ENCODE assay signal across 13 cellular contexts in genomic region chr7:128201067-128201689, GRCh38. TPM values are rescaled to one million over a fixed set of nuclear protein-coding genes. Genes with fewer than 3 reads are reported as not detected.
DNase-seq lines count a peak whose midpoint lies in the region; ATAC-seq, FAIRE-seq and TF ChIP-seq lines count a peak whose summit lies in the region.
"Had no signal": no experiment of that assay in that cellular context is flagged by ENCODE, and none has a peak within 500 bp of the region (broad histone marks: within the 10 kb centered on the region; RNA-seq: fewer than 3 reads in every experiment).

No MANE protein-coding gene starts in this region.

- no peaks in the 10 kb centered on the region for H3K36me3 Mint-ChIP-seq in activated T-helper 17 cell treated with anti-CD3 and anti-CD28 coated beads, Interleukin-2, amount 50 U/mL, for 72 hours (ENCODE audit: low read depth)
- H3K36me3 Mint-ChIP-seq in stimulated activated naive B cell treated with anti-CD40 and anti-IgM and Interleukin-4, amounts not matched to agents 10 μg/mL and 1 μg/mL and 100 μg/mL, for 72 hours = peaks cover 2 to 4% of the 10 kb centered on the region in 2 donors

- no peaks in the 10 kb centered on the region for H3K9me3 Mint-ChIP-seq in activated T-helper 17 cell treated with anti-CD3 and anti-CD28 coated beads, Interleukin-2, amount 50 U/mL, for 72 hours
- H3K9me3 Mint-ChIP-seq in stimulated activated naive B cell treated with anti-CD40 and anti-IgM and Interleukin-4, amounts not matched to agents 10 μg/mL and 1 μg/mL and 100 μg/mL, for 72 hours = peaks cover 0 to 8% of the 10 kb centered on the region in 2 donors

- intact Hi-C loops in kidney (cut with DNase I) = loop anchor here (10.0 kb wide), 1 partner anchor 66 kb away; no protein-coding TSS in a partner anchor

- peaks cover 9% of the 10 kb centered on the region for H3K4me1 Mint-ChIP-seq in activated T-helper 17 cell treated with anti-CD3 and anti-CD28 coated beads, Interleukin-2, amount 50 U/mL, for 72 hours
- peaks cover 12 to 27% of the 10 kb centered on the region in 2 donors for H3K4me1 Mint-ChIP-seq in stimulated activated naive B cell treated with anti-CD40 and anti-IgM and Interleukin-4, amounts not matched to agents 10 μg/mL and 1 μg/mL and 100 μg/mL, for 72 hours

- H3K36me3 ChIP-seq in kidney (ENCODE audit: control insufficient read depth in 1 of 2, insufficient read depth in 2 of 2, low read length in 2 of 2) = no peaks in the 10 kb centered on the region
- H3K36me3 ChIP-seq: tibial nerve had no signal

- FAIRE-seq in kidney (lab: Jason Lieb, UNC) = no peak

- peaks cover 0 to 2% of the 10 kb centered on the region in 2 donors for H3K4me1 ChIP-seq in kidney (ENCODE audit: control insufficient read depth in 1 of 2, insufficient read depth in 1 of 2, low read depth in 1 of 2, low read length in 2 of 2)

- peak overlapping the region in 1 of 2 donors; percentile 38 for H3K9ac ChIP-seq in kidney (ENCODE audit: low read length in 2 of 2)

- H3K27me3 Mint-ChIP-seq in activated T-helper 17 cell treated with anti-CD3 and anti-CD28 coated beads, Interleukin-2, amount 50 U/mL, for 72 hours = peaks cover 48% of the 10 kb centered on the region
- H3K27me3 Mint-ChIP-seq in stimulated activated naive B cell treated with anti-CD40 and anti-IgM and Interleukin-4, amounts not matched to agents 10 μg/mL and 1 μg/mL and 100 μg/mL, for 72 hours = peaks cover 52 to 71% of the 10 kb centered on the region in 2 donors

- no peak overlapping the region for H3K27ac ChIP-seq in kidney (ENCODE audit: low read depth in 2 of 2, low read length in 2 of 2)
- H3K27ac ChIP-seq: tibial nerve had no signal

- ATAC-seq in activated T-helper 17 cell treated with anti-CD3 and anti-CD28 coated beads, Interleukin-2, amount 50 U/mL, for 72 hours (replicated peaks) = peak; percentile 19
- ATAC-seq in stimulated activated naive B cell treated with anti-CD40 and anti-IgM and Interleukin-4, amounts not matched to agents 10 μg/mL and 1 μg/mL and 100 μg/mL, for 72 hours (replicated peaks) = peak; percentile 33 to 61
- no peak for ATAC-seq in HG03280 (IDR thresholded peaks at IDR 0.05; ENCODE audit: unreplicated experiment)

- H3K4me3 Mint-ChIP-seq in activated T-helper 17 cell treated with anti-CD3 and anti-CD28 coated beads, Interleukin-2, amount 50 U/mL, for 72 hours = peak overlapping the region; percentile 57
- peak overlapping the region; percentile 57 to 61 for H3K4me3 Mint-ChIP-seq in stimulated activated naive B cell treated with anti-CD40 and anti-IgM and Interleukin-4, amounts not matched to agents 10 μg/mL and 1 μg/mL and 100 μg/mL, for 72 hours

- H3K4me3 ChIP-seq in kidney (ENCODE audit: low read length in 2 of 2) = peak overlapping the region; percentile 25 to 59

- no peak overlapping the region for H3K27ac Mint-ChIP-seq in activated T-helper 17 cell treated with anti-CD3 and anti-CD28 coated beads, Interleukin-2, amount 50 U/mL, for 72 hours
- H3K27ac Mint-ChIP-seq in stimulated activated naive B cell treated with anti-CD40 and anti-IgM and Interleukin-4, amounts not matched to agents 10 μg/mL and 1 μg/mL and 100 μg/mL, for 72 hours = no peak overlapping the region

- H3K9me3 ChIP-seq in kidney (ENCODE audit: control insufficient read depth in 1 of 2, low read length in 2 of 2) = no peaks in the 10 kb centered on the region

- DNase-seq in activated CD4-positive, alpha-beta T cell treated with anti-CD3 and anti-CD28 coated beads for 48 hours = peak; percentile 10
- no peak for DNase-seq in activated CD4-positive, alpha-beta T cell treated with anti-CD3 and anti-CD28 coated beads for 4 hours
- DNase-seq in kidney = no peak
- DNase-seq in stimulated activated naive B cell treated with anti-CD40 and anti-IgM and Interleukin-4, amounts not matched to agents 10 μg/mL and 1 μg/mL and 100 μg/mL, for 72 hours = no peak
- no peak for DNase-seq in NCI-H1417 treated with DMSO at 0.1 percent for 48 hours (lab: John Stamatoyannopoulos, UW)
- DNase-seq in NCI-H1105 (lab: John Stamatoyannopoulos, UW) = no peak
- DNase-seq: effector CD4-positive, alpha-beta T cell; NCI-H187; stimulated activated CD4-positive, alpha-beta T cell treated with anti-CD3 and anti-CD28 coated beads, Interleukin-12 subunit alpha, Interleukin-12 subunit beta, amount 100 ng/mL, for 4 hours had no signal

- no peak for TF ChIP-seq CTCF in kidney (IDR thresholded peaks at IDR 0.05; ENCODE audit: borderline replicate concordance, extremely low read depth, insufficient read depth)

RNA-seq across cellular contexts. Expression of gene LEP, which starts 39.9 kb away (rescaled TPM):
- total RNA-seq in activated T-helper 17 cell treated with anti-CD3 and anti-CD28 coated beads, Interleukin-2, amount 50 U/mL, for 72 hours = not detected
- not detected for total RNA-seq in kidney
- not detected for polyA plus RNA-seq in kidney (ENCODE audit: insufficient read depth, low read depth, low replicate concordance)
- total RNA-seq: kidney epithelial cell had no signal
